18 cellular contexts compared by ENCODE assay signal in genomic region chr5:105954341-105954740, GRCh38.
"Had no signal": no experiment of that assay in that cellular context is flagged by ENCODE, and none has a peak within 500 bp of the region (broad histone marks: within the 10 kb centered on the region; RNA-seq: fewer than 3 reads in every experiment).

No MANE protein-coding gene starts in this region.

- H2AFZ ChIP-seq: hepatocyte had no signal

- H3K4me3 ChIP-seq: hepatocyte, left ventricle myocardium inferior, right atrium auricular region had no signal

- H3K4me2 ChIP-seq: hepatocyte had no signal

- H3K27me3 ChIP-seq: hepatocyte, right atrium auricular region had no signal

- H3K4me1 ChIP-seq: left ventricle myocardium inferior, right atrium auricular region had no signal

- H3K9me3 ChIP-seq: right atrium auricular region had no signal

- H3K79me2 ChIP-seq: hepatocyte had no signal

- ATAC-seq: activated CD4-positive, CD25-positive, alpha-beta regulatory T cell treated with anti-CD3 and anti-CD28 coated beads, Interleukin-2, amount 50 U/mL, for 24 hours; activated T-cell treated with anti-CD3 and anti-CD28 coated beads, Interleukin-2, amount 50 U/mL, for 72 hours; naive thymus-derived CD8-positive, alpha-beta T cell; stimulated activated naive CD8-positive, alpha-beta T cell treated with anti-CD3 and anti-CD28 coated beads, Interleukin-15, Interleukin-2, amounts not matched to agents 100 U/mL and 50 U/mL, for 24 hours had no signal

- H3K36me3 ChIP-seq: left ventricle myocardium inferior, right atrium auricular region had no signal

- DNase-seq: activated CD4-positive, alpha-beta memory T cell treated with anti-CD3 and anti-CD28 coated beads, Interleukin-2, amount 10 ng/mL, durations not matched to agents 7 days and 5 days; activated CD4-positive, alpha-beta T cell treated with anti-CD3 and anti-CD28 coated beads, Interleukin-2, amount 10 ng/mL, durations not matched to agents 24 days and 14 days; activated effector memory CD4-positive, alpha-beta T cell treated with Interleukin-2 at 50 U/mL for 16 hours; activated naive CD4-positive, alpha-beta T cell treated with anti-CD3 and anti-CD28 coated beads, Interleukin-2, amount 10 ng/mL, durations not matched to agents 7 days and 5 days; activated T-cell treated with anti-CD3 and anti-CD28 coated beads, Interleukin-2, amount 50 U/mL, for 72 hours; dermis blood vessel endothelial cell; effector CD8-positive, alpha-beta T cell; foreskin melanocyte; immature natural killer cell; left ventricle myocardium inferior; naive thymus-derived CD8-positive, alpha-beta T cell; stimulated activated CD4-positive, alpha-beta T cell treated with anti-CD3 and anti-CD28 coated beads, Interleukin-12 subunit alpha, Interleukin-12 subunit beta, amount 100 ng/mL, for 4 hours; stimulated activated CD4-positive, alpha-beta T cell treated with anti-CD3 and anti-CD28 coated beads, Interleukin-4, amount 100 ng/mL, for 4 hours; stimulated activated naive CD8-positive, alpha-beta T cell treated with anti-CD3 and anti-CD28 coated beads, Interleukin-15, Interleukin-2, amounts not matched to agents 100 U/mL and 50 U/mL, for 24 hours had no signal

- H3K27ac ChIP-seq: hepatocyte, left ventricle myocardium inferior, right atrium auricular region, VCaP had no signal
